12 cellular contexts compared by ENCODE assay signal in the genomic region with DNA sequence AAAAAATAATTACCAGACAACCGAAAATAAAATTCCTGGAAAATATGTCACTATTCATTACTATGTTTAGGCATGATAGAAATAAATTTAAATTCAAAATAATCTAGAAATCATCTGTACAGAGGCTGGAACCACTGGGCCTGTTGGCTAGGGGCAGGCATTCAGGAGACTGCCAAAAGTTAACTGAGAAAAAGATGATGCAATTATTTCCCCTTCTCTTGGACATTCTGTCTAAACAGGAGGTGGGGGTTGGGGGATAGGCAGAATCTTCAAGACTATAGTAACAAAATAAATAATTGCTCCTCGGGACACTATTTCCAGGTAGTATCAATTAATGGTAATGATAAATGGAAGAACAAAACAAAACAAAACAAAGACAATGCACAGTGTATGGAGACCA. TPM values are rescaled to one million over a fixed set of nuclear protein-coding genes. Genes with fewer than 3 reads are reported as not detected.
A peak's percentile ranks its signal among the peaks of the same experiment; 100 is the strongest.
DNase-seq lines count a peak whose midpoint lies in the region; ATAC-seq and TF ChIP-seq lines count a peak whose summit lies in the region.
"Had no signal": no experiment of that assay in that cellular context is flagged by ENCODE, and none has a peak within 500 bp of the region (broad histone marks: within the 10 kb centered on the region; RNA-seq: fewer than 3 reads in every experiment).

No MANE protein-coding gene starts in this region.

- DNase-seq in AG10803 (ENCODE audit: low read depth) (peak; percentile 63), NCI-H226 (peak; percentile 16), right lobe of liver (no peak), NCI-H146 treated with DMSO at 0.1 percent for 48 hours (lab: John Stamatoyannopoulos, UW; ENCODE audit: unreplicated experiment) (no peak)
- no peak for DNase-seq in activated naive CD4-positive, alpha-beta T cell treated with anti-CD3 and anti-CD28 coated beads, Interleukin-2, amount 50 U/mL, for 16 hours
- DNase-seq: activated CD4-positive, alpha-beta T cell treated with anti-CD3 and anti-CD28 coated beads for 1 hour; cerebellar nuclear complex; NCI-H2171 treated with DMSO at 0.1 percent for 48 hours had no signal

- TF ChIP-seq POLR2A in right lobe of liver (IDR thresholded peaks at IDR 0.05) = no peak

- no peaks in the 10 kb centered on the region for H3K27me3 ChIP-seq in right lobe of liver

- no peaks in the 10 kb centered on the region for H3K27me3 Mint-ChIP-seq in dendritic cell treated with granulocyte-macrophage colony-stimulating factor and Interleukin-4, amounts not matched to agents 40 ng/mL and 50 ng/mL, for 4 days

- H3K9me3 Mint-ChIP-seq in dendritic cell treated with granulocyte-macrophage colony-stimulating factor and Interleukin-4, amounts not matched to agents 40 ng/mL and 50 ng/mL, for 4 days = peaks cover 6% of the 10 kb centered on the region

- ATAC-seq in right lobe of liver (peak; percentile 64 to 79 (median 79)), GM21423 (IDR thresholded peaks at IDR 0.05; ENCODE audit: unreplicated experiment) (no peak), HG03520 (IDR thresholded peaks at IDR 0.05; ENCODE audit: unreplicated experiment) (no peak)

- H3K4me3 ChIP-seq in AG10803 (ENCODE audit: low read length) = no peak overlapping the region
- no peak overlapping the region for H3K4me3 ChIP-seq in right lobe of liver

- H3K27ac Mint-ChIP-seq in dendritic cell treated with granulocyte-macrophage colony-stimulating factor and Interleukin-4, amounts not matched to agents 40 ng/mL and 50 ng/mL, for 4 days = peak overlapping the region; percentile 81

- no peak overlapping the region for H3K4me3 Mint-ChIP-seq in dendritic cell treated with granulocyte-macrophage colony-stimulating factor and Interleukin-4, amounts not matched to agents 40 ng/mL and 50 ng/mL, for 4 days

- no peaks in the 10 kb centered on the region for H3K9me3 ChIP-seq in right lobe of liver

- TF ChIP-seq CTCF in AG10803 (conservative IDR thresholded peaks at IDR 0.05; ENCODE audit: low read length) (no peak), right lobe of liver (IDR thresholded peaks at IDR 0.05) (no peak)

- H3K27ac ChIP-seq in right lobe of liver = no peak overlapping the region

- intact Hi-C loops in dendritic cell treated with granulocyte-macrophage colony-stimulating factor and Interleukin-4, amounts not matched to agents 40 ng/mL and 50 ng/mL, for 4 days (cut with micrococcal nuclease) = no loop called here
- intact Hi-C loops in right lobe of liver (cut with DNase I) = no loop called here

- peaks cover 47% of the 10 kb centered on the region for H3K4me1 Mint-ChIP-seq in dendritic cell treated with granulocyte-macrophage colony-stimulating factor and Interleukin-4, amounts not matched to agents 40 ng/mL and 50 ng/mL, for 4 days (ENCODE audit: low read depth)

- peaks cover 6% of the 10 kb centered on the region for H3K36me3 Mint-ChIP-seq in dendritic cell treated with granulocyte-macrophage colony-stimulating factor and Interleukin-4, amounts not matched to agents 40 ng/mL and 50 ng/mL, for 4 days (ENCODE audit: low read depth)

- peaks cover 0 to 16% (median 4%) of the 10 kb centered on the region in 4 donors for H3K4me1 ChIP-seq in right lobe of liver

- WGBS in right lobe of liver (ENCODE audit: insufficient coverage, low coverage, low lambda C conversion rate, missing lambda C conversion rate) = 58% methylated on average over 2 of the region's 2 CpGs

- no peaks in the 10 kb centered on the region for H3K36me3 ChIP-seq in right lobe of liver

RNA-seq across cellular contexts. Expression of a gene that starts 14.1 kb away (rescaled TPM):
- 10 to 100 TPM in 1 of 6 experiments, 1 to 10 TPM in 5; 4.8 to 11.0 (median 7.3) TPM for total RNA-seq in right lobe of liver

RNA-seq across cellular contexts. Expression of a gene that starts 46.9 kb away (rescaled TPM):
- not detected for total RNA-seq in right lobe of liver
- total RNA-seq: H4 had no signal

Comparison
In these comparisons a context has a peak if more than half of its experiments do, and no peak if none do; other contexts are left out.
1. DNase-seq: peak in AG10803 (single experiment) and NCI-H226 (single experiment); none in right lobe of liver (0 of 3), NCI-H146 treated with DMSO at 0.1 percent for 48 hours (single experiment) and activated naive CD4-positive, alpha-beta T cell treated with anti-CD3 and anti-CD28 coated beads, Interleukin-2, amount 50 U/mL, for 16 hours (single experiment).
2. ATAC-seq: peak in right lobe of liver (4 of 4); none in GM21423 (single experiment) and HG03520 (single experiment).